ENCODE assay signal across 8 cellular contexts in the genomic region with DNA sequence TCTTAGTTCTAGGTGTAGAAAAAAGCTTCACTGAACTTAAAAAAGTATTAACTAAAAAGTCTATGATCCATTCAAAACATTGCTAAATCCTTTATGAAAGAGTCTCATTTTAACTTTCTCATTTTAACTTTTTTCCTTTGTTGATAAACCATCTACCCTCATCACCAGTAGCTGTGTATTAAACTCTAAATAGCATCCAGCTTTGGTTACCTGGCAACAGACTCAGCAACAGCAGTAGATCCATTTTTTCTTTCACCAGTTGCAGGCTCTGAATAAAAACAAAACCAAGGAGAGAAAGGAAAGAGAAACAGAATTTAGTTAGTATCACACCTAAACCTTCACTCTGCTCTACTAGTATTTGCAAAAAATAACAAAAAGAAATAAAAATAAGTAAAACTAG. TPM values are rescaled to one million over a fixed set of nuclear protein-coding genes. Genes with fewer than 3 reads are reported as not detected.
DNase-seq lines count a peak whose midpoint lies in the region; ATAC-seq, FAIRE-seq and TF ChIP-seq lines count a peak whose summit lies in the region.

No MANE protein-coding gene starts in this region.

- no peak overlapping the region for H3K4me2 ChIP-seq in hepatocyte

- peak; percentile 25 for ATAC-seq in GM18520 (IDR thresholded peaks at IDR 0.05; ENCODE audit: unreplicated experiment)

- H3K27ac ChIP-seq in hepatocyte: no peak overlapping the region

- H3K9me3 ChIP-seq in hepatocyte (ENCODE audit: low read depth): no peaks in the 10 kb centered on the region

- peak; percentile 50 for DNase-seq in NCI-H1694 treated with DMSO at 0.1 percent for 48 hours (lab: John Stamatoyannopoulos, UW)
- DNase-seq in choroid plexus epithelial cell (ENCODE audit: low read depth): peak; percentile 49
- peak; percentile 19 for DNase-seq in pons (ENCODE audit: low spot score)
- DNase-seq in mucosa of gallbladder (ENCODE audit: low spot score): no peak
- no peak for DNase-seq in NCI-H1105 (lab: John Stamatoyannopoulos, UW)
- no peak for DNase-seq in GM19239 (ENCODE audit: insufficient read length, low spot score)
- DNase-seq in hepatocyte (ENCODE audit: low spot score): no peak

- no peaks in the 10 kb centered on the region for H3K4me1 ChIP-seq in hepatocyte (ENCODE audit: insufficient read depth)

- no peak overlapping the region for H3K4me3 ChIP-seq in choroid plexus epithelial cell (ENCODE audit: low read depth, low read length)
- no peak overlapping the region for H3K4me3 ChIP-seq in hepatocyte

- H4K20me1 ChIP-seq in hepatocyte (ENCODE audit: insufficient read depth, poor library complexity, severe bottlenecking): no peaks in the 10 kb centered on the region

- no peak overlapping the region for H2AFZ ChIP-seq in hepatocyte

- FAIRE-seq in GM19239 (lab: Jason Lieb, UNC): no peak

- no peaks in the 10 kb centered on the region for H3K27me3 ChIP-seq in hepatocyte

- no peaks in the 10 kb centered on the region for H3K36me3 ChIP-seq in hepatocyte (replicated peaks; ENCODE audit: insufficient read depth, low read depth)

- no peaks in the 10 kb centered on the region for H3K9me2 ChIP-seq in hepatocyte (replicated peaks; ENCODE audit: insufficient read depth)

- H3K79me2 ChIP-seq in hepatocyte: no peaks in the 10 kb centered on the region

- TF ChIP-seq CTCF in choroid plexus epithelial cell (conservative IDR thresholded peaks at IDR 0.05; ENCODE audit: low read depth, low read length) (no peak), hepatocyte (IDR thresholded peaks at IDR 0.05; ENCODE audit: poor library complexity) (no peak)

RNA-seq across cellular contexts. Expression of gene TP53BP1, which starts 51.6 kb away (rescaled TPM):
- total RNA-seq in mucosa of gallbladder (61.6 TPM), hepatocyte (36.9 and 46.8 TPM in 2 replicates)
- 16.5 and 16.6 TPM in 2 replicates for polyA plus RNA-seq in hepatocyte

Comparison
In these comparisons a context has a peak if more than half of its experiments do, and no peak if none do; other contexts are left out.
1. DNase-seq: peak in NCI-H1694 treated with DMSO at 0.1 percent for 48 hours (single experiment), choroid plexus epithelial cell (single experiment) and pons (single experiment); none in mucosa of gallbladder (single experiment), NCI-H1105 (single experiment), GM19239 (single experiment) and hepatocyte (single experiment).